In genomic region chr12:128140551-128140950, GRCh38 we compare ENCODE assay signal across 18 cellular contexts.
"Had no signal": no experiment of that assay in that cellular context is flagged by ENCODE, and none has a peak within 500 bp of the region (broad histone marks: within the 10 kb centered on the region; RNA-seq: fewer than 3 reads in every experiment).

No MANE protein-coding gene starts in this region.

- H3K36me3 ChIP-seq: right lobe of liver had no signal

- H3K4me3 ChIP-seq: lung, mucosa of descending colon, right lobe of liver had no signal

- H3K9me3 ChIP-seq: mucosa of descending colon, right lobe of liver had no signal

- ATAC-seq: activated CD8-positive, alpha-beta T cell treated with anti-CD3 and anti-CD28 coated beads, Interleukin-2, amount 10 ng/mL, durations not matched to agents 7 days and 5 days; activated naive CD8-positive, alpha-beta T cell treated with anti-CD3 and anti-CD28 coated beads, Interleukin-2, amount 50 U/mL, for 24 hours; left colon; mucosa of descending colon; natural killer cell treated with Interleukin-12 subunit alpha and Interleukin-12 subunit beta and Interleukin-15 and Interleukin-18, amount 100 ng/mL, for 72 hours; right lobe of liver had no signal

- H3K27ac ChIP-seq: epithelial cell of prostate, right lobe of liver had no signal

- H3K27me3 ChIP-seq: right lobe of liver had no signal

- H3K4me1 ChIP-seq: right lobe of liver had no signal

- DNase-seq: activated CD4-positive, alpha-beta T cell treated with anti-CD3 and anti-CD28 coated beads for 48 hours; activated CD8-positive, alpha-beta T cell treated with anti-CD3 and anti-CD28 coated beads, Interleukin-2, amount 10 ng/mL, durations not matched to agents 7 days and 5 days; activated naive CD4-positive, alpha-beta T cell treated with Interleukin-2 at 50 U/mL for 16 hours; activated naive CD8-positive, alpha-beta T cell treated with anti-CD3 and anti-CD28 coated beads, Interleukin-2, amount 50 U/mL, for 24 hours; central memory CD4-positive, alpha-beta T cell; cortex of kidney; effector memory CD4-positive, alpha-beta T cell; hypothalamus; left colon; mucosa of descending colon; nucleus accumbens; right lobe of liver; stimulated activated CD4-positive, alpha-beta T cell treated with anti-CD3 and anti-CD28 coated beads, Interleukin-12 subunit alpha, Interleukin-12 subunit beta, amount 100 ng/mL, for 4 hours; stimulated activated naive CD4-positive, alpha-beta T cell; trophoblast cell had no signal
